1 cellular context compared by ENCODE assay signal in the genomic region with DNA sequence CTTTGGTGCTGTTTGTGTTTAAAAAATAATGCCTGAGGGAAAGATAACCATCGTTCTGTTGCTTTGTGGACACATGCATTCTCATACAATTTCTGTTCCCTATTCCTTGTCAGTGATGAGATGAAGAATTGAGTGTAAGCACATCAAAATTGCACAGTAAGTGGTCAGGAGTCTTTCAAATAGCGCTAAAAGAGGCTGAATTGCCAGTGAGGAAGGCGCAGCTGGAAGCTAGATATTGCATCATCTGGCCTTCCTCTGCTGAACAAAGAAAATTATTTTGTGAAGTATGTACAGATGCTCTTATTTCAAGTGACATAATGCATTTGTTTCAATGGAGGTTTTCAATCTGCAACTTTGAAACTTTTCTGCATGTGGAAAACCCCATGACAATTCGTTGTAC.
TF ChIP-seq lines count a peak whose summit lies in the region.

No MANE protein-coding gene starts in this region.

TF ChIP-seq in GM23338, 12 proteins besides CTCF, POLR2A, EP300 and RAD21 (continued from another document):
- TF ChIP-seq, protein P1, sequence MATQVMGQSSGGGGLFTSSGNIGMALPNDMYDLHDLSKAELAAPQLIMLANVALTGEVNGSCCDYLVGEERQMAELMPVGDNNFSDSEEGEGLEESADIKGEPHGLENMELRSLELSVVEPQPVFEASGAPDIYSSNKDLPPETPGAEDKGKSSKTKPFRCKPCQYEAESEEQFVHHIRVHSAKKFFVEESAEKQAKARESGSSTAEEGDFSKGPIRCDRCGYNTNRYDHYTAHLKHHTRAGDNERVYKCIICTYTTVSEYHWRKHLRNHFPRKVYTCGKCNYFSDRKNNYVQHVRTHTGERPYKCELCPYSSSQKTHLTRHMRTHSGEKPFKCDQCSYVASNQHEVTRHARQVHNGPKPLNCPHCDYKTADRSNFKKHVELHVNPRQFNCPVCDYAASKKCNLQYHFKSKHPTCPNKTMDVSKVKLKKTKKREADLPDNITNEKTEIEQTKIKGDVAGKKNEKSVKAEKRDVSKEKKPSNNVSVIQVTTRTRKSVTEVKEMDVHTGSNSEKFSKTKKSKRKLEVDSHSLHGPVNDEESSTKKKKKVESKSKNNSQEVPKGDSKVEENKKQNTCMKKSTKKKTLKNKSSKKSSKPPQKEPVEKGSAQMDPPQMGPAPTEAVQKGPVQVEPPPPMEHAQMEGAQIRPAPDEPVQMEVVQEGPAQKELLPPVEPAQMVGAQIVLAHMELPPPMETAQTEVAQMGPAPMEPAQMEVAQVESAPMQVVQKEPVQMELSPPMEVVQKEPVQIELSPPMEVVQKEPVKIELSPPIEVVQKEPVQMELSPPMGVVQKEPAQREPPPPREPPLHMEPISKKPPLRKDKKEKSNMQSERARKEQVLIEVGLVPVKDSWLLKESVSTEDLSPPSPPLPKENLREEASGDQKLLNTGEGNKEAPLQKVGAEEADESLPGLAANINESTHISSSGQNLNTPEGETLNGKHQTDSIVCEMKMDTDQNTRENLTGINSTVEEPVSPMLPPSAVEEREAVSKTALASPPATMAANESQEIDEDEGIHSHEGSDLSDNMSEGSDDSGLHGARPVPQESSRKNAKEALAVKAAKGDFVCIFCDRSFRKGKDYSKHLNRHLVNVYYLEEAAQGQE (IDR thresholded peaks at IDR 0.05; ENCODE audit: unreplicated experiment), result no peak
- no peak for TF ChIP-seq EZH2phosphoT487 (IDR thresholded peaks at IDR 0.05; ENCODE audit: unreplicated experiment)
- TF ChIP-seq STAT1 (IDR thresholded peaks at IDR 0.05; ENCODE audit: unreplicated experiment), result no peak
- TF ChIP-seq ZNF114 (CRISPR knock-in tag; IDR thresholded peaks at IDR 0.05), result no peak
- TF ChIP-seq JUNB (IDR thresholded peaks at IDR 0.05; ENCODE audit: unreplicated experiment), result no peak
